In the genomic region with DNA sequence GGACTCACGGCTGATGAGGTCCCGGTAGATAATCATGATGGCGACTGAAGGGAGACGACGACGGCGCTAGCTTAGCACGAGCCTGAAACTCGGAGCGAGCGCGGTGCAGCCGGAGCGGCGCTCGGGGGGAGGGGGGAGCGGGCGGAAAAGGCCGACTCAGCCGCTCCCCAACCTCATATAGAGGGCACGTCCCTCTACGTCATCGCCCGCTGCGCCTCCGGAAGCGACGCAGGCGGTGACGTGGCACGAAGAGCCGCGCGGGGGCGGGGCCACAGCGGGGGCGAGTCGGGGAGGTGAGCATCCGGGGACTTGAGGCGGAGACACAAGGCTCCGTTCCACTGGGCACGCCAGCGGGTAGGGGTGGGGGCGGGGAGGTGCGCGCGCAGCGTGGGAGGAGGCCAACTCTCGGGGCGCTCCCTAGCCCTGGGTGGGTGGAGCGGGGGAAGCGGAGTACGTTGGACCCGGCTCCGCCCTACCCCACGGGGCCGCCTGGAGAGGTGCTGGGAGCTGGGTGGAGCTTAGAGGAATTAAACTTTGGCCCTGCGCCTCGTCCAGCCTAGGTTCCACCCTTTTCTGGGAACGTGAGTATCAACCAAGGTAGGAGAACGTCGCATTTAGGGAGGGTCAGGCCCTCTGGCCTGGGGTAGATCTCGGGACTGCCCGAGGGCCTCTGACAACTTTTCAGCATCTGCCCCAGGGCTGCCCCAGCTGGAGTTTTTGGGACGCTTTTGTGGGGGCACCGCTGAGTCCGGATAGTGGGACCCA, we compare ENCODE assay signal across 1 cellular context.
TF ChIP-seq lines count a peak whose summit lies in the region.

TPT1 (minus strand) TSS at position 150 of the 765 bp plus-strand sequence; CDS start at position 36, 114 bp downstream.

TF ChIP-seq in K562, 482 proteins besides CTCF, POLR2A, EP300 and RAD21 (continued from another document and continues in another):
- TF ChIP-seq, protein P1, sequence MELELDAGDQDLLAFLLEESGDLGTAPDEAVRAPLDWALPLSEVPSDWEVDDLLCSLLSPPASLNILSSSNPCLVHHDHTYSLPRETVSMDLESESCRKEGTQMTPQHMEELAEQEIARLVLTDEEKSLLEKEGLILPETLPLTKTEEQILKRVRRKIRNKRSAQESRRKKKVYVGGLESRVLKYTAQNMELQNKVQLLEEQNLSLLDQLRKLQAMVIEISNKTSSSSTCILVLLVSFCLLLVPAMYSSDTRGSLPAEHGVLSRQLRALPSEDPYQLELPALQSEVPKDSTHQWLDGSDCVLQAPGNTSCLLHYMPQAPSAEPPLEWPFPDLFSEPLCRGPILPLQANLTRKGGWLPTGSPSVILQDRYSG (tag; conservative IDR thresholded peaks at IDR 0.05; ENCODE audit: low read depth), result peak; percentile 93
- TF ChIP-seq, protein P2, sequence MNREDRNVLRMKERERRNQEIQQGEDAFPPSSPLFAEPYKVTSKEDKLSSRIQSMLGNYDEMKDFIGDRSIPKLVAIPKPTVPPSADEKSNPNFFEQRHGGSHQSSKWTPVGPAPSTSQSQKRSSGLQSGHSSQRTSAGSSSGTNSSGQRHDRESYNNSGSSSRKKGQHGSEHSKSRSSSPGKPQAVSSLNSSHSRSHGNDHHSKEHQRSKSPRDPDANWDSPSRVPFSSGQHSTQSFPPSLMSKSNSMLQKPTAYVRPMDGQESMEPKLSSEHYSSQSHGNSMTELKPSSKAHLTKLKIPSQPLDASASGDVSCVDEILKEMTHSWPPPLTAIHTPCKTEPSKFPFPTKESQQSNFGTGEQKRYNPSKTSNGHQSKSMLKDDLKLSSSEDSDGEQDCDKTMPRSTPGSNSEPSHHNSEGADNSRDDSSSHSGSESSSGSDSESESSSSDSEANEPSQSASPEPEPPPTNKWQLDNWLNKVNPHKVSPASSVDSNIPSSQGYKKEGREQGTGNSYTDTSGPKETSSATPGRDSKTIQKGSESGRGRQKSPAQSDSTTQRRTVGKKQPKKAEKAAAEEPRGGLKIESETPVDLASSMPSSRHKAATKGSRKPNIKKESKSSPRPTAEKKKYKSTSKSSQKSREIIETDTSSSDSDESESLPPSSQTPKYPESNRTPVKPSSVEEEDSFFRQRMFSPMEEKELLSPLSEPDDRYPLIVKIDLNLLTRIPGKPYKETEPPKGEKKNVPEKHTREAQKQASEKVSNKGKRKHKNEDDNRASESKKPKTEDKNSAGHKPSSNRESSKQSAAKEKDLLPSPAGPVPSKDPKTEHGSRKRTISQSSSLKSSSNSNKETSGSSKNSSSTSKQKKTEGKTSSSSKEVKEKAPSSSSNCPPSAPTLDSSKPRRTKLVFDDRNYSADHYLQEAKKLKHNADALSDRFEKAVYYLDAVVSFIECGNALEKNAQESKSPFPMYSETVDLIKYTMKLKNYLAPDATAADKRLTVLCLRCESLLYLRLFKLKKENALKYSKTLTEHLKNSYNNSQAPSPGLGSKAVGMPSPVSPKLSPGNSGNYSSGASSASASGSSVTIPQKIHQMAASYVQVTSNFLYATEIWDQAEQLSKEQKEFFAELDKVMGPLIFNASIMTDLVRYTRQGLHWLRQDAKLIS (CRISPR knock-in tag; IDR thresholded peaks at IDR 0.05), result 0 out of 2 replicates have a peak, but pooled peaks have one; percentile 80
- 0 out of 2 replicates have a peak, but pooled peaks have one; percentile 18 for TF ChIP-seq NR2C1 (IDR thresholded peaks at IDR 0.05)
- TF ChIP-seq NR2C1 (tag; IDR thresholded peaks at IDR 0.05), result 0 out of 2 replicates have a peak, but pooled peaks have one; percentile 34
- peak in 1 of 2 experiments; percentile 86; a peak in 2 of 4 replicates for TF ChIP-seq TBL1XR1 (IDR thresholded peaks at IDR 0.05; ENCODE audit: low read length in 2 of 2)
- TF ChIP-seq JUNB (CRISPR knock-in tag; conservative IDR thresholded peaks at IDR 0.05), result peak; percentile 87
- peak; percentile 27; the same call in 1 of the 2 replicates for TF ChIP-seq GTF2F1 (IDR thresholded peaks at IDR 0.05; ENCODE audit: low read depth, low read length)
- peak; percentile 21 for TF ChIP-seq HNRNPLL (IDR thresholded peaks at IDR 0.05; ENCODE audit: low read depth, low read length, poor library complexity, severe bottlenecking)
- TF ChIP-seq HCFC1 (IDR thresholded peaks at IDR 0.05; ENCODE audit: low read depth, low read length), result peak; percentile 80
- TF ChIP-seq E2F3 (CRISPR knock-in tag; IDR thresholded peaks at IDR 0.05), result no peak
- TF ChIP-seq PHF20 (IDR thresholded peaks at IDR 0.05; ENCODE audit: partially characterized antibody), result peak; percentile 9
- peak; percentile 77 for TF ChIP-seq C11orf30 (IDR thresholded peaks at IDR 0.05; ENCODE audit: low read depth)
- TF ChIP-seq PRPF4 (IDR thresholded peaks at IDR 0.05; ENCODE audit: insufficient read depth, low read depth, low read length, poor library complexity, severe bottlenecking), result peak; percentile 57
- peak; percentile 57 for TF ChIP-seq CCNT2 (IDR thresholded peaks at IDR 0.05; ENCODE audit: borderline replicate concordance, extremely low read depth, insufficient read length, low read depth, low read length)
- peak; percentile 91 for TF ChIP-seq CREB3L1 (IDR thresholded peaks at IDR 0.05; ENCODE audit: borderline replicate concordance, low read depth)
- TF ChIP-seq ETV5 (CRISPR knock-in tag; IDR thresholded peaks at IDR 0.05; ENCODE audit: low read depth), result peak; percentile 90
- peak; percentile 96 for TF ChIP-seq POLR2G (IDR thresholded peaks at IDR 0.05; ENCODE audit: low read depth, low read length)
- TF ChIP-seq, protein P3, sequence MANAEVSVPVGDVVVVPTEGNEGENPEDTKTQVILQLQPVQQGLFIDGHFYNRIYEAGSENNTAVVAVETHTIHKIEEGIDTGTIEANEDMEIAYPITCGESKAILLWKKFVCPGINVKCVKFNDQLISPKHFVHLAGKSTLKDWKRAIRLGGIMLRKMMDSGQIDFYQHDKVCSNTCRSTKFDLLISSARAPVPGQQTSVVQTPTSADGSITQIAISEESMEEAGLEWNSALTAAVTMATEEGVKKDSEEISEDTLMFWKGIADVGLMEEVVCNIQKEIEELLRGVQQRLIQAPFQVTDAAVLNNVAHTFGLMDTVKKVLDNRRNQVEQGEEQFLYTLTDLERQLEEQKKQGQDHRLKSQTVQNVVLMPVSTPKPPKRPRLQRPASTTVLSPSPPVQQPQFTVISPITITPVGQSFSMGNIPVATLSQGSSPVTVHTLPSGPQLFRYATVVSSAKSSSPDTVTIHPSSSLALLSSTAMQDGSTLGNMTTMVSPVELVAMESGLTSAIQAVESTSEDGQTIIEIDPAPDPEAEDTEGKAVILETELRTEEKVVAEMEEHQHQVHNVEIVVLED (CRISPR knock-in tag; IDR thresholded peaks at IDR 0.05), result peak; percentile 66
- no peak for TF ChIP-seq ETS2 (tag; IDR thresholded peaks at IDR 0.05; ENCODE audit: borderline replicate concordance, poor library complexity, severe bottlenecking)
- no peak for TF ChIP-seq KAT8 (IDR thresholded peaks at IDR 0.05; ENCODE audit: low read depth)
- TF ChIP-seq ZBTB12 (CRISPR knock-in tag; IDR thresholded peaks at IDR 0.05), result peak; percentile 96
- no peak for TF ChIP-seq ZFPM2 (CRISPR knock-in tag; IDR thresholded peaks at IDR 0.05)
- peak; percentile 87 to 89 for TF ChIP-seq NRF1 (conservative IDR thresholded peaks at IDR 0.05 in 1 of 2, IDR thresholded peaks at IDR 0.05 in 1 of 2)
- TF ChIP-seq KDM4B (IDR thresholded peaks at IDR 0.05; ENCODE audit: borderline replicate concordance in 2 of 2, low read depth in 1 of 2), result no peak
- no peak for TF ChIP-seq ZNF408 (CRISPR knock-in tag; IDR thresholded peaks at IDR 0.05; ENCODE audit: low read depth)
- TF ChIP-seq EGR1 (conservative IDR thresholded peaks at IDR 0.05), result peak; percentile 99
- peak; percentile 86 for TF ChIP-seq KHSRP (IDR thresholded peaks at IDR 0.05)
- TF ChIP-seq ATF7 (IDR thresholded peaks at IDR 0.05), result peak; percentile 74
- 0 out of 2 replicates have a peak, but pooled peaks have one; percentile 13 for TF ChIP-seq MAFG (tag; conservative IDR thresholded peaks at IDR 0.05)
- peak; percentile 65 for TF ChIP-seq PHF8 (IDR thresholded peaks at IDR 0.05; ENCODE audit: borderline replicate concordance, low read length)
- TF ChIP-seq POLR2B (IDR thresholded peaks at IDR 0.05; ENCODE audit: low read depth, partially characterized antibody), result peak; percentile 80
- TF ChIP-seq ARID1B (IDR thresholded peaks at IDR 0.05), result no peak
- TF ChIP-seq CXXC5 (CRISPR knock-in tag; IDR thresholded peaks at IDR 0.05), result peak; percentile 75
- no peak for TF ChIP-seq MGA (IDR thresholded peaks at IDR 0.05)
- TF ChIP-seq MTA3 (IDR thresholded peaks at IDR 0.05; ENCODE audit: borderline replicate concordance), result peak; percentile 67; the same call in 1 of the 2 replicates
- TF ChIP-seq ESRRA (IDR thresholded peaks at IDR 0.05; ENCODE audit: borderline replicate concordance, low read depth), result peak; percentile 70; the same call in 1 of the 2 replicates
